11 cellular contexts compared by ENCODE assay signal in the genomic region with DNA sequence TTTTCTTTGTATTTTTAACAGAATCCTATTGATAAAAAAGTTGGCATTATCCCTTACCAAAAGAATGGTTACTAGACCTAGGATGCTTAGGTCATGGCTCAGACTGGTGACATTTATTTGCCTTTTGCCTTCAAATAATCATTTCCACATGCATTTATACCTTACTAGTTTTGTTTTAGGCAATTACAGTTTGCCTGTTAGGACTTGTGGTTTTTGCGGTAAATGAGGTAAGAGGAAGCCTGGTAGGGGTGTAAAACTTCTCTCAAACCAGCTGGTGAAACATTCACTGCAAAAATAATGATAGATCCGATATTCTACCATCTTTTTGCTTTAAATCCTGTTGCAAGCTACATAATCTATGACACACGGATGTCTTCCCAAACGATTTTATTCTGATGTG. TPM values are rescaled to one million over a fixed set of nuclear protein-coding genes. Genes with fewer than 3 reads are reported as not detected.
DNase-seq lines count a peak whose midpoint lies in the region; ATAC-seq, FAIRE-seq and TF ChIP-seq lines count a peak whose summit lies in the region.
"Had no signal": no experiment of that assay in that cellular context is flagged by ENCODE, and none has a peak within 500 bp of the region (broad histone marks: within the 10 kb centered on the region; RNA-seq: fewer than 3 reads in every experiment).

No MANE protein-coding gene starts in this region.

- intact Hi-C loops in mucosa of descending colon (cut with DNase I, micrococcal nuclease) = no loop called here
- intact Hi-C loops in aorta (cut with DNase I) = no loop called here

- H3K9ac ChIP-seq in BLaER1 = no peak overlapping the region
- H3K9ac ChIP-seq: parathyroid adenoma had no signal

- DNase-seq in H54 (ENCODE audit: insufficient read length, low spot score) (no peak), fibroblast of peridontal ligament (ENCODE audit: extremely low read depth) (peak; percentile 67), COR-L47 (lab: John Stamatoyannopoulos, UW) (no peak), mucosa of descending colon (no peak), aorta (no peak)
- DNase-seq in stimulated activated CD4-positive, alpha-beta T cell treated with anti-CD3 and anti-CD28 coated beads, Interleukin-2, amount 100 ng/mL, for 24 hours = no peak
- DNase-seq: hypothalamus, Right ventricle myocardium superior had no signal

- H4K20me1 ChIP-seq in BLaER1 = peaks cover 34% of the 10 kb centered on the region

- H3K4me3 ChIP-seq in BLaER1 = no peak overlapping the region
- H3K4me3 ChIP-seq in mucosa of descending colon = no peak overlapping the region
- H3K4me3 ChIP-seq in aorta (ENCODE audit: low read length in 2 of 2) = no peak overlapping the region

- WGBS in aorta, 2 donors = 53 to 84% methylated on average over 4 of the region's 4 CpGs

- no peaks in the 10 kb centered on the region for H3K9me3 ChIP-seq in BLaER1
- no peaks in the 10 kb centered on the region for H3K9me3 ChIP-seq in mucosa of descending colon
- H3K9me3 ChIP-seq in aorta (ENCODE audit: control insufficient read depth, low read length) = no peaks in the 10 kb centered on the region

- peak overlapping the region; percentile 75 for H3K4me2 ChIP-seq in BLaER1

- ATAC-seq in SK-N-SH treated with all-trans-retinoic acid at 6 μM for 48 hours = peak; percentile 31
- no peak for ATAC-seq in mucosa of descending colon
- no peak for ATAC-seq in aorta (ENCODE audit: low FRiP score)

- H3K27me3 ChIP-seq in BLaER1 = no peaks in the 10 kb centered on the region
- H3K27me3 ChIP-seq in aorta (ENCODE audit: control insufficient read depth in 1 of 2, insufficient read depth in 2 of 2, low read length in 1 of 2) = no peaks in the 10 kb centered on the region

- 0 out of 2 replicates have a peak, but pooled peaks cover 8% of the 10 kb centered on the region for H3K36me3 ChIP-seq in BLaER1
- no peaks in the 10 kb centered on the region for H3K36me3 ChIP-seq in mucosa of descending colon (ENCODE audit: low read depth)
- H3K36me3 ChIP-seq in aorta (ENCODE audit: control insufficient read depth in 1 of 2, insufficient read depth in 2 of 2, low read length in 1 of 2) = peaks cover 0 to 2% of the 10 kb centered on the region in 2 donors

- TF ChIP-seq CTCF in mucosa of descending colon (IDR thresholded peaks at IDR 0.05) = no peak

- no peak for TF ChIP-seq POLR2A in H54 (IDR thresholded peaks at IDR 0.05; ENCODE audit: low read depth, low read length)

- FAIRE-seq in H54 (lab: Jason Lieb, UNC) = peak; percentile 86

- H3K4me1 ChIP-seq in BLaER1 = peaks cover 39% of the 10 kb centered on the region
- H3K4me1 ChIP-seq in mucosa of descending colon (ENCODE audit: low read depth) = no peaks in the 10 kb centered on the region
- H3K4me1 ChIP-seq in aorta (ENCODE audit: control insufficient read depth in 1 of 2, insufficient read depth in 2 of 2, low read length in 2 of 2) = no peaks in the 10 kb centered on the region
- H3K4me1 ChIP-seq: parathyroid adenoma had no signal

- H3K27ac ChIP-seq in BLaER1 = no peak overlapping the region
- no peak overlapping the region for H3K27ac ChIP-seq in aorta (ENCODE audit: low read depth in 1 of 2, low read length in 2 of 2)
- H3K27ac ChIP-seq: parathyroid adenoma had no signal

TF ChIP-seq in SK-N-SH treated with all-trans-retinoic acid at 6 μM for 48 hours, 23 proteins besides CTCF, POLR2A, EP300 and RAD21:
- TF ChIP-seq, protein P1, sequence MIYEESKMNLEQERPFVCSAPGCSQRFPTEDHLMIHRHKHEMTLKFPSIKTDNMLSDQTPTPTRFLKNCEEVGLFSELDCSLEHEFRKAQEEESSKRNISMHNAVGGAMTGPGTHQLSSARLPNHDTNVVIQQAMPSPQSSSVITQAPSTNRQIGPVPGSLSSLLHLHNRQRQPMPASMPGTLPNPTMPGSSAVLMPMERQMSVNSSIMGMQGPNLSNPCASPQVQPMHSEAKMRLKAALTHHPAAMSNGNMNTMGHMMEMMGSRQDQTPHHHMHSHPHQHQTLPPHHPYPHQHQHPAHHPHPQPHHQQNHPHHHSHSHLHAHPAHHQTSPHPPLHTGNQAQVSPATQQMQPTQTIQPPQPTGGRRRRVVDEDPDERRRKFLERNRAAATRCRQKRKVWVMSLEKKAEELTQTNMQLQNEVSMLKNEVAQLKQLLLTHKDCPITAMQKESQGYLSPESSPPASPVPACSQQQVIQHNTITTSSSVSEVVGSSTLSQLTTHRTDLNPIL (CRISPR knock-in tag; IDR thresholded peaks at IDR 0.05; ENCODE audit: low read depth) = no peak
- no peak for TF ChIP-seq ZNF70 (CRISPR knock-in tag; IDR thresholded peaks at IDR 0.05)
- TF ChIP-seq RARB (CRISPR knock-in tag; IDR thresholded peaks at IDR 0.05) = no peak
- no peak for TF ChIP-seq GLIS3 (CRISPR knock-in tag; IDR thresholded peaks at IDR 0.05)
- TF ChIP-seq, protein P2, sequence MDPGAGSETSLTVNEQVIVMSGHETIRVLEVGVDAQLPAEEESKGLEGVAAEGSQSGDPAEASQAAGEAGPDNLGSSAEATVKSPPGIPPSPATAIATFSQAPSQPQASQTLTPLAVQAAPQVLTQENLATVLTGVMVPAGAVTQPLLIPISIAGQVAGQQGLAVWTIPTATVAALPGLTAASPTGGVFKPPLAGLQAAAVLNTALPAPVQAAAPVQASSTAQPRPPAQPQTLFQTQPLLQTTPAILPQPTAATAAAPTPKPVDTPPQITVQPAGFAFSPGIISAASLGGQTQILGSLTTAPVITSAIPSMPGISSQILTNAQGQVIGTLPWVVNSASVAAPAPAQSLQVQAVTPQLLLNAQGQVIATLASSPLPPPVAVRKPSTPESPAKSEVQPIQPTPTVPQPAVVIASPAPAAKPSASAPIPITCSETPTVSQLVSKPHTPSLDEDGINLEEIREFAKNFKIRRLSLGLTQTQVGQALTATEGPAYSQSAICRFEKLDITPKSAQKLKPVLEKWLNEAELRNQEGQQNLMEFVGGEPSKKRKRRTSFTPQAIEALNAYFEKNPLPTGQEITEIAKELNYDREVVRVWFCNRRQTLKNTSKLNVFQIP (CRISPR knock-in tag; IDR thresholded peaks at IDR 0.05; ENCODE audit: borderline replicate concordance, low read depth) = no peak
- TF ChIP-seq ESRRG (CRISPR knock-in tag; IDR thresholded peaks at IDR 0.05) = no peak
- no peak for TF ChIP-seq TSHZ2 (CRISPR knock-in tag; IDR thresholded peaks at IDR 0.05)
- TF ChIP-seq OSR1 (CRISPR knock-in tag; IDR thresholded peaks at IDR 0.05) = no peak
- TF ChIP-seq ZNF565 (CRISPR knock-in tag; conservative IDR thresholded peaks at IDR 0.05; ENCODE audit: low read depth) = no peak
- TF ChIP-seq CSDC2 (CRISPR knock-in tag; IDR thresholded peaks at IDR 0.05) = no peak
- no peak for TF ChIP-seq ZC3H10 (CRISPR knock-in tag; IDR thresholded peaks at IDR 0.05)
- TF ChIP-seq CSRNP3 (CRISPR knock-in tag; IDR thresholded peaks at IDR 0.05) = no peak

RNA-seq across cellular contexts. Expression of gene LAMP2, which starts 12.1 kb away (rescaled TPM):
- total RNA-seq in mucosa of descending colon (10 to 100 TPM; 75.1 to 90.0 (median 79.0) TPM), aorta (100 to 1,000 TPM in 1 of 2 donors, 10 to 100 TPM in 1; 71.8 to 101 TPM)
- polyA plus RNA-seq in aorta = 10 to 100 TPM; 35.8 to 40.8 TPM
